9 cellular contexts compared by ENCODE assay signal in the genomic region with DNA sequence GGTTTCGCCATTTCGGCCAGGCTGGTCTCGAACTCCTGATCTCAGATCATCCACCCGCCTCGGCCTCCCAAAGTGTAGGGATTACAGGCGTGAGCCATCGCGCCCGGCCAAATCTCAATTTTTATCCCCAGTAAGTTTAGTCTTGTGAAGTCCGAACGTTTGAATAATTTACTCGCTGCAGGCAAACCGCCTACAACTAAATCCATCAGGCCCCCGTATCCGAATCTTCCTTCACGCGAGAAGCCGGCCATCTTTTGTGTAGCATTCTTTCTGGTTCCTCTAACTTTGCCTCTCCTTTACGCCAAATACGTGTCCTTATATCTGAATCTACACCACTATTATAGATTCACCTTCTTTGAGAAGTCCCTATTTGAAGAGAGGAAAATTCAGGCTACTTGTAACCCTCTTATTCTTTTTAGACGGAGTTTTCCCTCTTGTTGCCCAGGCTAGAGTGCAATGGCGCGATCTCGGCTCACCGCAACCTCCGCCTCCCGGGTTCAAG. TPM values are rescaled to one million over a fixed set of nuclear protein-coding genes. Genes with fewer than 3 reads are reported as not detected.
A peak's percentile ranks its signal among the peaks of the same experiment; 100 is the strongest.
DNase-seq lines count a peak whose midpoint lies in the region; ATAC-seq and TF ChIP-seq lines count a peak whose summit lies in the region.
"Had no signal": no experiment of that assay in that cellular context is flagged by ENCODE, and none has a peak within 500 bp of the region (broad histone marks: within the 10 kb centered on the region; RNA-seq: fewer than 3 reads in every experiment).

No MANE protein-coding gene starts in this region.

- H3K4me1 Mint-ChIP-seq in HFFc6 (ENCODE audit: low read depth): peaks cover 35% of the 10 kb centered on the region
- peaks cover 46% of the 10 kb centered on the region for H3K4me1 Mint-ChIP-seq in activated CD8-positive, alpha-beta memory T cell treated with anti-CD3 and anti-CD28 coated beads, Interleukin-2, amount 10 ng/mL, durations not matched to agents 7 days and 5 days

- H3K36me3 ChIP-seq in BE2C (peaks cover 30% of the 10 kb centered on the region), gastrocnemius medialis (peaks cover 4 to 33% of the 10 kb centered on the region in 2 donors)

- no peak for TF ChIP-seq POLR2A in gastrocnemius medialis (IDR thresholded peaks at IDR 0.05)

- peak overlapping the region; percentile 84 to 93 (median 90) for H3K27ac ChIP-seq in gastrocnemius medialis

- CTCF ChIA-PET in activated CD8-positive, alpha-beta memory T cell treated with anti-CD3 and anti-CD28 coated beads, Interleukin-2, amount 10 ng/mL, durations not matched to agents 7 days and 5 days (lab: Charles Lee): interaction anchor here (0.7 to 4.6 kb wide), 6 partner anchors 10 to 85 kb away, joined by 3 to 28 read pairs (median 4); no protein-coding TSS in a partner anchor

- H3K9me3 ChIP-seq in BE2C (no peaks in the 10 kb centered on the region), gastrocnemius medialis (no peaks in the 10 kb centered on the region)

- no peak for DNase-seq in BE2C
- no peak for DNase-seq in HFFc6
- peak; percentile 57 for DNase-seq in activated CD8-positive, alpha-beta memory T cell treated with anti-CD3 and anti-CD28 coated beads, Interleukin-2, amount 10 ng/mL, durations not matched to agents 7 days and 5 days
- DNase-seq in glomerular visceral epithelial cell (ENCODE audit: extremely low spot score): peak; percentile 22
- DNase-seq in gastrocnemius medialis: no peak
- no peak for DNase-seq in GM19240 (ENCODE audit: insufficient read length, low spot score)

- peak overlapping the region; percentile 83 for H3K27ac Mint-ChIP-seq in HFFc6
- peak overlapping the region; percentile 96 for H3K27ac Mint-ChIP-seq in activated CD8-positive, alpha-beta memory T cell treated with anti-CD3 and anti-CD28 coated beads, Interleukin-2, amount 10 ng/mL, durations not matched to agents 7 days and 5 days

- H3K4me3 ChIP-seq in BE2C (ENCODE audit: low read depth, low read length) (peak overlapping the region; percentile 71), gastrocnemius medialis (peak overlapping the region; percentile 61 to 87 (median 86))

- H3K4me3 Mint-ChIP-seq in HFFc6: peak overlapping the region; percentile 95
- H3K4me3 Mint-ChIP-seq in activated CD8-positive, alpha-beta memory T cell treated with anti-CD3 and anti-CD28 coated beads, Interleukin-2, amount 10 ng/mL, durations not matched to agents 7 days and 5 days: peak overlapping the region; percentile 93

- H3K27me3 ChIP-seq in BE2C: no peaks in the 10 kb centered on the region
- no peaks in the 10 kb centered on the region for H3K27me3 ChIP-seq in gastrocnemius medialis

- in situ Hi-C loops in gastrocnemius medialis (cut with MboI; ENCODE audit: low sequenced_read_pairs in 4 of 4): no loop called here

- peaks cover 28% of the 10 kb centered on the region for H3K9me3 Mint-ChIP-seq in HFFc6
- H3K9me3 Mint-ChIP-seq in activated CD8-positive, alpha-beta memory T cell treated with anti-CD3 and anti-CD28 coated beads, Interleukin-2, amount 10 ng/mL, durations not matched to agents 7 days and 5 days (ENCODE audit: low read depth): no peaks in the 10 kb centered on the region

- H3K4me1 ChIP-seq in BE2C (no peaks in the 10 kb centered on the region), gastrocnemius medialis (peaks cover 15 to 18% of the 10 kb centered on the region in 2 donors)

- no peak for ATAC-seq in activated CD8-positive, alpha-beta memory T cell treated with anti-CD3 and anti-CD28 coated beads, Interleukin-2, amount 10 ng/mL, durations not matched to agents 7 days and 5 days
- ATAC-seq in gastrocnemius medialis (no peak), HG03095 (IDR thresholded peaks at IDR 0.05; ENCODE audit: unreplicated experiment) (no peak), HG02973 (IDR thresholded peaks at IDR 0.05; ENCODE audit: unreplicated experiment) (no peak)

- H3K27me3 Mint-ChIP-seq in HFFc6 (ENCODE audit: insufficient read depth): peaks cover 2% of the 10 kb centered on the region
- no peaks in the 10 kb centered on the region for H3K27me3 Mint-ChIP-seq in activated CD8-positive, alpha-beta memory T cell treated with anti-CD3 and anti-CD28 coated beads, Interleukin-2, amount 10 ng/mL, durations not matched to agents 7 days and 5 days

- intact Hi-C loops in gastrocnemius medialis (cut with DNase I; ENCODE audit: low total_unique reads): no loop called here

- TF ChIP-seq CTCF in BE2C (IDR thresholded peaks at IDR 0.05; ENCODE audit: low read depth, low read length) (no peak), HFFc6 (IDR thresholded peaks at IDR 0.05) (no peak), gastrocnemius medialis (IDR thresholded peaks at IDR 0.05 in 4 of 5, conservative IDR thresholded peaks at IDR 0.05 in 1 of 5) (no peak)

- H3K36me3 Mint-ChIP-seq in HFFc6 (ENCODE audit: low read depth): peaks cover 46% of the 10 kb centered on the region
- peaks cover 24% of the 10 kb centered on the region for H3K36me3 Mint-ChIP-seq in activated CD8-positive, alpha-beta memory T cell treated with anti-CD3 and anti-CD28 coated beads, Interleukin-2, amount 10 ng/mL, durations not matched to agents 7 days and 5 days

RNA-seq across cellular contexts. Expression of a gene that starts 0.6 kb away (rescaled TPM):
- 332 TPM for polyA plus RNA-seq in BE2C (2012; ENCODE audit: insufficient read depth, insufficient read length, low read depth)
- total RNA-seq in HFFc6 (2021; fragmentation: NEBNext Ultra II Directional; extraction: Animal tissue kit (Norgen Biotek cat#: 25700)): 100 to 1,000 TPM; 306 to 371 (median 357) TPM
- total RNA-seq in activated CD8-positive, alpha-beta memory T cell treated with anti-CD3 and anti-CD28 coated beads, Interleukin-2, amount 10 ng/mL, durations not matched to agents 7 days and 5 days: 100 to 1,000 TPM; 218 to 370 TPM
- total RNA-seq in gastrocnemius medialis: 100 to 1,000 TPM; 291 to 406 (median 343) TPM

RNA-seq across cellular contexts. Expression of a gene that starts 4.5 kb away (rescaled TPM):
- polyA plus RNA-seq in BE2C (2012; ENCODE audit: insufficient read depth, insufficient read length, low read depth): 95.5 TPM
- 10 to 100 TPM; 18.3 to 25.4 (median 20.9) TPM for total RNA-seq in HFFc6 (2021; fragmentation: NEBNext Ultra II Directional; extraction: Animal tissue kit (Norgen Biotek cat#: 25700))
- total RNA-seq in activated CD8-positive, alpha-beta memory T cell treated with anti-CD3 and anti-CD28 coated beads, Interleukin-2, amount 10 ng/mL, durations not matched to agents 7 days and 5 days: 10 to 100 TPM; 27.2 to 31.2 TPM
- total RNA-seq in gastrocnemius medialis: 10 to 100 TPM; 20.8 to 43.9 (median 27.3) TPM

RNA-seq across cellular contexts. Expression of a gene that starts 25.5 kb away (rescaled TPM):
- not detected for polyA plus RNA-seq in BE2C (2012; ENCODE audit: insufficient read depth, insufficient read length, low read depth)
- not detected for total RNA-seq in HFFc6 (2021; fragmentation: NEBNext Ultra II Directional; extraction: Animal tissue kit (Norgen Biotek cat#: 25700))
- total RNA-seq in activated CD8-positive, alpha-beta memory T cell treated with anti-CD3 and anti-CD28 coated beads, Interleukin-2, amount 10 ng/mL, durations not matched to agents 7 days and 5 days: not detected
- not detected for total RNA-seq in gastrocnemius medialis
- total RNA-seq: HT1080 had no signal

RNA-seq across cellular contexts. Expression of a gene that starts 40.9 kb away (rescaled TPM):
- 24.4 TPM for polyA plus RNA-seq in BE2C (2012; ENCODE audit: insufficient read depth, insufficient read length, low read depth)
- total RNA-seq in HFFc6 (2021; fragmentation: NEBNext Ultra II Directional; extraction: Animal tissue kit (Norgen Biotek cat#: 25700)): 10 to 100 TPM; 27.6 to 42.3 (median 29.2) TPM
- 10 to 100 TPM; 14.9 to 18.3 TPM for total RNA-seq in activated CD8-positive, alpha-beta memory T cell treated with anti-CD3 and anti-CD28 coated beads, Interleukin-2, amount 10 ng/mL, durations not matched to agents 7 days and 5 days
- 10 to 100 TPM in 3 of 4 donors, 1 to 10 TPM in 1; 10.0 to 21.5 (median 15.1) TPM for total RNA-seq in gastrocnemius medialis

RNA-seq across cellular contexts. Expression of a gene that starts 57.5 kb away (rescaled TPM):
- 30.9 TPM for polyA plus RNA-seq in BE2C (2012; ENCODE audit: insufficient read depth, insufficient read length, low read depth)
- total RNA-seq in HFFc6 (2021; fragmentation: NEBNext Ultra II Directional; extraction: Animal tissue kit (Norgen Biotek cat#: 25700)): 10 to 100 TPM; 37.7 to 46.5 (median 40.5) TPM
- total RNA-seq in activated CD8-positive, alpha-beta memory T cell treated with anti-CD3 and anti-CD28 coated beads, Interleukin-2, amount 10 ng/mL, durations not matched to agents 7 days and 5 days: 10 to 100 TPM; 19.7 to 23.1 TPM
- total RNA-seq in gastrocnemius medialis: 10 to 100 TPM; 14.4 to 29.4 (median 21.1) TPM

Comparison
In these comparisons a context has a peak if more than half of its experiments do, and no peak if none do; other contexts are left out.
1. DNase-seq: peak in activated CD8-positive, alpha-beta memory T cell treated with anti-CD3 and anti-CD28 coated beads, Interleukin-2, amount 10 ng/mL, durations not matched to agents 7 days and 5 days (single experiment) and glomerular visceral epithelial cell (single experiment); none in BE2C (single experiment), HFFc6 (single experiment), gastrocnemius medialis (0 of 2) and GM19240 (single experiment).